Comparison of ENCODE assay signal across 1 cellular context in the genomic region with DNA sequence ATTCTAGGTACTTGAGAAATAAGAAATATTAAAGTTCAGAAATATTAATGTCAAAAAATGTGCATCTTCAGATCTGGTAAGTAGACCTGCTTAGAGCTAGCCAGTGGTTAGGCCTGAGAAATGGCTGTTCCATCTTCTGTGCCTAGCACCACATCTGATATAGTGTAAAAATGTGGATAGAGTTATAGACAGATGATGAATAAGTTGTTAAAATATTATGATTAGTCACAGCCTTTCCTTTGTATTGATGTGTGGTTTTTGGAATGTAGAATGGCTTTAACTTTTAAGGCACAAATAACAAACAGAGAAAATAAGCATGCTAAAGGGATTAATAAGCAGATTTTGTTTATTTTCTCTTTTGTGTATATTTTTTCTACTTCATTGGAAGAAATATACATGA.
TF ChIP-seq lines count a peak whose summit lies in the region.

No MANE protein-coding gene starts in this region.

TF ChIP-seq in IMR-90, 13 proteins besides CTCF, POLR2A, EP300 and RAD21 (continued from another document):
- TF ChIP-seq CHD1 (IDR thresholded peaks at IDR 0.05; ENCODE audit: low read depth, low read length), result no peak
- no peak for TF ChIP-seq MAZ (IDR thresholded peaks at IDR 0.05; ENCODE audit: borderline replicate concordance, low read depth, low read length)
- TF ChIP-seq CEBPB (IDR thresholded peaks at IDR 0.05; ENCODE audit: low read depth, low read length), result no peak
- no peak for TF ChIP-seq BHLHE40 (IDR thresholded peaks at IDR 0.05; ENCODE audit: low read depth, low read length)
- no peak for TF ChIP-seq RCOR1 (IDR thresholded peaks at IDR 0.05; ENCODE audit: insufficient replicate concordance, low read length)
- no peak for TF ChIP-seq MXI1 (IDR thresholded peaks at IDR 0.05; ENCODE audit: borderline replicate concordance, low read depth, low read length)
- TF ChIP-seq, protein P1, sequence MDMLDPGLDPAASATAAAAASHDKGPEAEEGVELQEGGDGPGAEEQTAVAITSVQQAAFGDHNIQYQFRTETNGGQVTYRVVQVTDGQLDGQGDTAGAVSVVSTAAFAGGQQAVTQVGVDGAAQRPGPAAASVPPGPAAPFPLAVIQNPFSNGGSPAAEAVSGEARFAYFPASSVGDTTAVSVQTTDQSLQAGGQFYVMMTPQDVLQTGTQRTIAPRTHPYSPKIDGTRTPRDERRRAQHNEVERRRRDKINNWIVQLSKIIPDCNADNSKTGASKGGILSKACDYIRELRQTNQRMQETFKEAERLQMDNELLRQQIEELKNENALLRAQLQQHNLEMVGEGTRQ (IDR thresholded peaks at IDR 0.05; ENCODE audit: low read depth, low read length), result no peak
